In genomic region chr2:34291076-34291475, GRCh38 we compare ENCODE assay signal across 17 cellular contexts.
A peak's percentile ranks its signal among the peaks of the same experiment; 100 is the strongest.
DNase-seq lines count a peak whose midpoint lies in the region; ATAC-seq and TF ChIP-seq lines count a peak whose summit lies in the region.
"Had no signal": no experiment of that assay in that cellular context is flagged by ENCODE, and none has a peak within 500 bp of the region (broad histone marks: within the 10 kb centered on the region; RNA-seq: fewer than 3 reads in every experiment).

No MANE protein-coding gene starts in this region.

- POLR2A ChIA-PET in HEK293T (lab: Yijun Ruan, JAX) = no interaction called here

- DNase-seq in HEK293T (ENCODE audit: extremely low spot score) (no peak), NCI-H1092 (lab: John Stamatoyannopoulos, UW) (no peak), left lobe of liver (ENCODE audit: low spot score) (no peak)
- DNase-seq in activated CD4-positive, alpha-beta T cell treated with anti-CD3 and anti-CD28 coated beads, Interleukin-2, amount 50 U/mL, for 48 hours = no peak
- DNase-seq: activated gamma-delta T cell; CD4-positive, alpha-beta memory T cell; foreskin fibroblast; H7; left ventricle myocardium superior; NCI-H187 treated with DMSO at 0.1 percent for 48 hours; sigmoid colon; stimulated activated CD4-positive, alpha-beta T cell treated with anti-CD3 and anti-CD28 coated beads, Interleukin-2, amount 100 ng/mL, for 24 hours; T-helper 2 cell had no signal

- ATAC-seq in GM18508 (IDR thresholded peaks at IDR 0.05; ENCODE audit: insufficient read depth, unreplicated experiment) = peak; percentile 89
- ATAC-seq in GM19397 (IDR thresholded peaks at IDR 0.05; ENCODE audit: unreplicated experiment) = peak; percentile 72
- peak; percentile 70 for ATAC-seq in HG02678 (IDR thresholded peaks at IDR 0.05; ENCODE audit: unreplicated experiment)
- peak; percentile 83 for ATAC-seq in HG03460 (IDR thresholded peaks at IDR 0.05; ENCODE audit: unreplicated experiment)
- no peak for ATAC-seq in left lobe of liver
- ATAC-seq: left ventricle myocardium superior had no signal

- CTCF ChIA-PET in HEK293T (lab: Yijun Ruan, JAX) = no interaction called here

TF ChIP-seq in HEK293T, 16 proteins besides CTCF, POLR2A, EP300 and RAD21:
- no peak for TF ChIP-seq CTBP1 (IDR thresholded peaks at IDR 0.05; ENCODE audit: borderline replicate concordance)
- TF ChIP-seq FOXK2 (IDR thresholded peaks at IDR 0.05) = no peak
- no peak for TF ChIP-seq HDGF (IDR thresholded peaks at IDR 0.05; ENCODE audit: borderline replicate concordance)
- no peak for TF ChIP-seq FOXA1 (IDR thresholded peaks at IDR 0.05)
- TF ChIP-seq PKNOX1 (IDR thresholded peaks at IDR 0.05) = no peak
- TF ChIP-seq FOXM1 (IDR thresholded peaks at IDR 0.05; ENCODE audit: borderline replicate concordance) = no peak
- TF ChIP-seq BHLHE40 (IDR thresholded peaks at IDR 0.05; ENCODE audit: borderline replicate concordance) = no peak
- no peak for TF ChIP-seq NFRKB (IDR thresholded peaks at IDR 0.05)
- TF ChIP-seq L3MBTL2 (conservative IDR thresholded peaks at IDR 0.05) = no peak
- TF ChIP-seq LEF1 (IDR thresholded peaks at IDR 0.05; ENCODE audit: borderline replicate concordance) = no peak
- TF ChIP-seq TARDBP (IDR thresholded peaks at IDR 0.05) = no peak
- no peak for TF ChIP-seq SUZ12 (IDR thresholded peaks at IDR 0.05)
- TF ChIP-seq ELF4 (IDR thresholded peaks at IDR 0.05) = no peak
- no peak for TF ChIP-seq ARNT (IDR thresholded peaks at IDR 0.05)
- TF ChIP-seq SP1 (IDR thresholded peaks at IDR 0.05) = no peak
